In the genomic region with DNA sequence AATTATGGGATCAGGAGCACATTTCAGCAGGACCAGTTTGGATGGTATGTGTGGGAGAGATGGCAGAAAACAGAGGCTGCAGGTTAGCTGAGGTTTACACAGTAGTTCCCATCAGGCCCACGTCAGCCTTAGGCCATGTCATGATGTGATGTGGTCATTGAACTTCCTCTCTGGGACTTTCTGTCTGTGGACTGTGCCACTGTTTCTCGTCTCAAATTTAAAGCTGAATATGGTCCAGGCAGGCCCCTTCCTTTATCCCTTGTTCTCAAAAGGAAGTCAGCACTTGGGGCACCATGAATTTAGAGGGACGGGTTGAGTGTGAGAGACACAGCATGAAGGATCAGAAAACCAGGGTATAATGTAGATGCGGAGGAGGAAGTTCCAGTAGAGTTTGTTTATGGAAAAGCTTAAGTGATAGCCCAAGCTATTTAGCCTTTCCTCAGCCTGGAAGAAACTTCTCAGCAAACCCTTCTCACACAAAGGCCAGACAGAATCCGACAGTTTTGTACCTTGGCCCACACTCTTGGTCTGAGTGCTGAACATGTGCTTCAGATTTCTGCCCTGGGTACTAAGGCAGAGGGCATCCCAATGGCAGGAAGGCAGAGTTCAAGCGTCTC, we compare ENCODE assay signal across 13 cellular contexts. TPM values are rescaled to one million over a fixed set of nuclear protein-coding genes. Genes with fewer than 3 reads are reported as not detected.
DNase-seq lines count a peak whose midpoint lies in the region; ATAC-seq and TF ChIP-seq lines count a peak whose summit lies in the region.
"Had no signal": no experiment of that assay in that cellular context is flagged by ENCODE, and none has a peak within 500 bp of the region (broad histone marks: within the 10 kb centered on the region; RNA-seq: fewer than 3 reads in every experiment).

No MANE protein-coding gene starts in this region.

- TF ChIP-seq RAD21 in HCT116 (IDR thresholded peaks at IDR 0.05; ENCODE audit: low read depth), result no peak

- 50 to 64% (median 54%) methylated on average over 6 of the region's 6 CpGs for WGBS in spleen, 5 donors

- no peak for TF ChIP-seq CTCF in HCT116 (IDR thresholded peaks at IDR 0.05 in 2 of 3, conservative IDR thresholded peaks at IDR 0.05 in 1 of 3; ENCODE audit: borderline replicate concordance in 1 of 3, insufficient read depth in 1 of 3, low read depth in 2 of 3, low read length in 2 of 3)
- TF ChIP-seq CTCF in left lung (IDR thresholded peaks at IDR 0.05), result no peak
- no peak for TF ChIP-seq CTCF in spleen (IDR thresholded peaks at IDR 0.05 in 8 of 11, conservative IDR thresholded peaks at IDR 0.05 in 3 of 11)

- POLR2A ChIA-PET in HCT116 (lab: Charles Lee), result interaction anchor here (4.1 kb wide), 1 partner anchor 14 kb away, joined by 17 read pairs; the partner anchor contains the start of gene SPRYD3
- POLR2A ChIA-PET in activated CD4-positive, alpha-beta T cell treated with anti-CD3 and anti-CD28 coated beads for 36 hours (lab: Charles Lee), result no interaction called here

- intact Hi-C loops in HCT116 (cut with micrococcal nuclease), result no loop called here
- intact Hi-C loops in left lung (cut with DNase I), result no loop called here
- intact Hi-C loops in spleen (cut with DNase I; ENCODE audit: low total_unique reads), result no loop called here
- intact Hi-C loops in activated CD4-positive, alpha-beta T cell treated with anti-CD3 and anti-CD28 coated beads for 36 hours (cut with DNase I, micrococcal nuclease), result no loop called here

- TF ChIP-seq POLR2A in HCT116 (IDR thresholded peaks at IDR 0.05; ENCODE audit: borderline replicate concordance, extremely low read depth, insufficient read depth, insufficient read length), result no peak
- TF ChIP-seq POLR2A in spleen (IDR thresholded peaks at IDR 0.05), result no peak

- no peak overlapping the region for H3K4me3 Mint-ChIP-seq in activated CD4-positive, alpha-beta T cell treated with anti-CD3 and anti-CD28 coated beads for 36 hours

- no peaks in the 10 kb centered on the region for H4K20me1 ChIP-seq in HCT116 (ENCODE audit: insufficient read depth)

- peaks cover 16% of the 10 kb centered on the region for H3K4me1 Mint-ChIP-seq in activated CD4-positive, alpha-beta T cell treated with anti-CD3 and anti-CD28 coated beads for 36 hours

- H3K27me3 Mint-ChIP-seq in activated CD4-positive, alpha-beta T cell treated with anti-CD3 and anti-CD28 coated beads for 36 hours, result peaks cover 14% of the 10 kb centered on the region

- H3K9ac ChIP-seq in HCT116 (ENCODE audit: low read length), result peak overlapping the region; percentile 37

- CTCF ChIA-PET in HCT116 (lab: Charles Lee), result interaction anchor here (2.6 kb wide), 1 partner anchor 28 kb away, joined by 7 read pairs; no protein-coding TSS in a partner anchor
- CTCF ChIA-PET in activated CD4-positive, alpha-beta T cell treated with anti-CD3 and anti-CD28 coated beads for 36 hours (lab: Charles Lee), result interaction anchor here (1.0 to 3.4 kb wide), 3 partner anchors 14 to 28 kb away, joined by 4 to 8 read pairs (median 6); partner anchors contain the start of gene SPRYD3

- H2AFZ ChIP-seq in HCT116 (ENCODE audit: low read depth, low read length, poor library complexity, severe bottlenecking), result peak overlapping the region; percentile 41

- no peaks in the 10 kb centered on the region for H3K79me2 ChIP-seq in HCT116 (ENCODE audit: insufficient read depth, low read length)

- H3K36me3 ChIP-seq in HCT116 (ENCODE audit: control insufficient read depth in 1 of 2, insufficient read depth in 2 of 2, low read length in 2 of 2) (no peaks in the 10 kb centered on the region), left lung (no peaks in the 10 kb centered on the region), spleen (no peaks in the 10 kb centered on the region)
- H3K36me3 ChIP-seq: gastrocnemius medialis had no signal

- H3K9me2 ChIP-seq in HCT116 (ENCODE audit: insufficient read depth), result no peaks in the 10 kb centered on the region; the same call in 1 of the 2 replicates

- H3K4me2 ChIP-seq in HCT116 (ENCODE audit: low read length), result peak overlapping the region; percentile 69

- H3K4me3 ChIP-seq in HCT116 (replicated peaks in 1 of 2; ENCODE audit: low read depth in 1 of 2, low read length in 2 of 2) (no peak overlapping the region), left lung (no peak overlapping the region), spleen (no peak overlapping the region)
- H3K4me3 ChIP-seq: dorsolateral prefrontal cortex, gastrocnemius medialis had no signal

- no TSS peak for BruUV-seq in HCT116 (replicated peaks; lab: Mats Ljungman, UMichigan)

- ATAC-seq in HCT116 (no peak), left lung (peak; percentile 12), GM21619 (IDR thresholded peaks at IDR 0.05; ENCODE audit: unreplicated experiment) (no peak), HG02678 (IDR thresholded peaks at IDR 0.05; ENCODE audit: unreplicated experiment) (no peak), GM18519 (IDR thresholded peaks at IDR 0.05; ENCODE audit: low FRiP score, unreplicated experiment) (no peak)
- ATAC-seq in activated CD4-positive, alpha-beta T cell treated with anti-CD3 and anti-CD28 coated beads for 36 hours, result no peak
- ATAC-seq: gastrocnemius medialis had no signal

- DNase-seq in HCT116 (ENCODE audit: low read depth, low spot score) (no peak), OCI-M1 (lab: John Stamatoyannopoulos, UW) (peak; percentile 31), left lung (no peak), spleen (no peak)
- no peak for DNase-seq in activated CD4-positive, alpha-beta T cell treated with anti-CD3 and anti-CD28 coated beads for 36 hours
- DNase-seq: amygdala, dorsolateral prefrontal cortex, gastrocnemius medialis had no signal

- H3K36me3 Mint-ChIP-seq in activated CD4-positive, alpha-beta T cell treated with anti-CD3 and anti-CD28 coated beads for 36 hours (ENCODE audit: low read depth), result no peaks in the 10 kb centered on the region

- RAD21 ChIA-PET in HCT116 (lab: Charles Lee; ENCODE audit: low non-redundant PET in 1 of 2, low total read pairs in 2 of 2, uncharacterized antibody in 2 of 2, unreplicated experiment in 2 of 2), result interaction anchor here in 1 of 2 experiments (0.6 kb wide), 1 partner anchor 205 kb away, joined by 5 read pairs; no protein-coding TSS in a partner anchor

- no peak overlapping the region for H3K27ac Mint-ChIP-seq in activated CD4-positive, alpha-beta T cell treated with anti-CD3 and anti-CD28 coated beads for 36 hours

- H3K9me3 ChIP-seq in HCT116 (ENCODE audit: control insufficient read depth in 1 of 2, insufficient read depth in 1 of 2, low read depth in 1 of 2, low read length in 2 of 2) (no peaks in the 10 kb centered on the region), left lung (no peaks in the 10 kb centered on the region), spleen (no peaks in the 10 kb centered on the region)
- H3K9me3 ChIP-seq: gastrocnemius medialis had no signal

- H3K27me3 ChIP-seq in HCT116 (ENCODE audit: insufficient read depth, low read length), result no peaks in the 10 kb centered on the region
- H3K27me3 ChIP-seq in left lung, result peaks cover 0 to 31% of the 10 kb centered on the region in 2 donors
- H3K27me3 ChIP-seq in spleen (replicated peaks in 1 of 7), result peaks cover 0 to 22% (median 0%) of the 10 kb centered on the region in 7 donors
- H3K27me3 ChIP-seq: dorsolateral prefrontal cortex, gastrocnemius medialis had no signal

- no peak overlapping the region for H3K27ac ChIP-seq in HCT116 (ENCODE audit: low read depth, low read length)
- peak overlapping the region; percentile 30 to 39 for H3K27ac ChIP-seq in left lung
- peak overlapping the region in 7 of 8 donors; percentile 41 to 71 (median 66) for H3K27ac ChIP-seq in spleen
- H3K27ac ChIP-seq: C4-2B, gastrocnemius medialis had no signal

- H3K4me1 ChIP-seq in HCT116 (ENCODE audit: control insufficient read depth in 1 of 2, insufficient read depth in 2 of 2, low read length in 2 of 2) (peaks cover 34 to 54% of the 10 kb centered on the region in 2 experiments), left lung (peaks cover 6 to 35% of the 10 kb centered on the region in 2 donors), spleen (peaks cover under 1 to 47% (median 28%) of the 10 kb centered on the region in 6 donors)

- H3K9me3 Mint-ChIP-seq in activated CD4-positive, alpha-beta T cell treated with anti-CD3 and anti-CD28 coated beads for 36 hours (ENCODE audit: low read depth), result no peaks in the 10 kb centered on the region

TF ChIP-seq in HCT116, 20 proteins besides CTCF, POLR2A, EP300 and RAD21 (continues in another document):
- no peak for TF ChIP-seq POLR2AphosphoS5 (IDR thresholded peaks at IDR 0.05; ENCODE audit: low read depth, low read length)
- no peak for TF ChIP-seq FOSL1 (IDR thresholded peaks at IDR 0.05; ENCODE audit: low read depth)
- no peak for TF ChIP-seq JUND (IDR thresholded peaks at IDR 0.05)
- no peak for TF ChIP-seq ATF3 (IDR thresholded peaks at IDR 0.05)
- TF ChIP-seq CEBPB (IDR thresholded peaks at IDR 0.05; ENCODE audit: low read depth), result no peak

RNA-seq across cellular contexts. Expression of gene IGFBP6, which starts 3.6 kb away (rescaled TPM):
- total RNA-seq in HCT116 (2021; ENCODE audit: unreplicated experiment), result 83.4 TPM
- 89.0 and 110 TPM in 2 replicates for polyA plus RNA-seq in HCT116 (2012)
- total RNA-seq in left lung, result 10 to 100 TPM; 25.4 to 29.1 TPM
- total RNA-seq in spleen, result 100 to 1,000 TPM in 2 of 7 donors, 10 to 100 TPM in 5; 35.2 to 183 (median 75.6) TPM
- 100 to 1,000 TPM in 2 of 3 donors, 10 to 100 TPM in 1; 37.1 to 144 (median 130) TPM for polyA plus RNA-seq in spleen
- 1 to 10 TPM; 1.3 to 2.4 TPM for total RNA-seq in activated CD4-positive, alpha-beta T cell treated with anti-CD3 and anti-CD28 coated beads for 36 hours

RNA-seq across cellular contexts. Expression of gene SOAT2, which starts 9.4 kb away (rescaled TPM):
- total RNA-seq in HCT116 (2021; ENCODE audit: unreplicated experiment), result 0.17 TPM
- polyA plus RNA-seq in HCT116 (2012), result 0.14 and 0.22 TPM in 2 replicates
- total RNA-seq in left lung, result not detected
- total RNA-seq in spleen, result under 1 TPM in 6 of 7 donors, not detected in 1; 0.37 to 0.80 (median 0.54) TPM
- polyA plus RNA-seq in spleen, result 1 to 10 TPM in 1 of 3 donors, under 1 TPM in 2; 0.52 to 2.2 (median 0.99) TPM
- under 1 TPM; 0.57 to 0.79 TPM for total RNA-seq in activated CD4-positive, alpha-beta T cell treated with anti-CD3 and anti-CD28 coated beads for 36 hours
- total RNA-seq: gastrocnemius medialis, kidney epithelial cell had no signal

RNA-seq across cellular contexts. Expression of gene SPRYD3, which starts 14.7 kb away (rescaled TPM):
- 47.5 TPM for total RNA-seq in HCT116 (2021; ENCODE audit: unreplicated experiment)
- 48.1 and 55.1 TPM in 2 replicates for polyA plus RNA-seq in HCT116 (2012)
- 10 to 100 TPM; 36.4 to 41.4 TPM for total RNA-seq in left lung
- total RNA-seq in spleen, result 10 to 100 TPM; 29.2 to 44.5 (median 36.4) TPM
- polyA plus RNA-seq in spleen, result 10 to 100 TPM; 10.8 to 31.0 (median 15.9) TPM
- 10 to 100 TPM; 13.7 to 18.2 TPM for total RNA-seq in activated CD4-positive, alpha-beta T cell treated with anti-CD3 and anti-CD28 coated beads for 36 hours

RNA-seq across cellular contexts. Expression of gene TNS2, which starts 44.0 kb away (rescaled TPM):
- total RNA-seq in HCT116 (2021; ENCODE audit: unreplicated experiment) (25.7 TPM), left lung (100 to 1,000 TPM; 112 to 129 TPM), spleen (100 to 1,000 TPM in 6 of 7 donors, 10 to 100 TPM in 1; 72.4 to 301 (median 170) TPM)
- 16.3 and 17.3 TPM in 2 replicates for polyA plus RNA-seq in HCT116 (2012)
- polyA plus RNA-seq in spleen, result 100 to 1,000 TPM in 1 of 3 donors, 10 to 100 TPM in 2; 36.6 to 159 (median 67.5) TPM
- 1 to 10 TPM in 1 of 2 experiments, under 1 TPM in 1; 0.77 to 2.4 TPM for total RNA-seq in activated CD4-positive, alpha-beta T cell treated with anti-CD3 and anti-CD28 coated beads for 36 hours

Comparison
In these comparisons a context has a peak if more than half of its experiments do, and no peak if none do; other contexts are left out.
1. RNA of gene IGFBP6, which starts 3.6 kb away (total RNA-seq): 83.4 TPM in HCT116 (single experiment), 35.2 to 183 TPM in spleen and 25.4 to 29.1 TPM in left lung; 1.3 to 2.4 TPM in activated CD4-positive, alpha-beta T cell treated with anti-CD3 and anti-CD28 coated beads for 36 hours; every median in the first group is over 4 times any median in the second.